Comparison of ENCODE assay signal across 8 cellular contexts in the genomic region with DNA sequence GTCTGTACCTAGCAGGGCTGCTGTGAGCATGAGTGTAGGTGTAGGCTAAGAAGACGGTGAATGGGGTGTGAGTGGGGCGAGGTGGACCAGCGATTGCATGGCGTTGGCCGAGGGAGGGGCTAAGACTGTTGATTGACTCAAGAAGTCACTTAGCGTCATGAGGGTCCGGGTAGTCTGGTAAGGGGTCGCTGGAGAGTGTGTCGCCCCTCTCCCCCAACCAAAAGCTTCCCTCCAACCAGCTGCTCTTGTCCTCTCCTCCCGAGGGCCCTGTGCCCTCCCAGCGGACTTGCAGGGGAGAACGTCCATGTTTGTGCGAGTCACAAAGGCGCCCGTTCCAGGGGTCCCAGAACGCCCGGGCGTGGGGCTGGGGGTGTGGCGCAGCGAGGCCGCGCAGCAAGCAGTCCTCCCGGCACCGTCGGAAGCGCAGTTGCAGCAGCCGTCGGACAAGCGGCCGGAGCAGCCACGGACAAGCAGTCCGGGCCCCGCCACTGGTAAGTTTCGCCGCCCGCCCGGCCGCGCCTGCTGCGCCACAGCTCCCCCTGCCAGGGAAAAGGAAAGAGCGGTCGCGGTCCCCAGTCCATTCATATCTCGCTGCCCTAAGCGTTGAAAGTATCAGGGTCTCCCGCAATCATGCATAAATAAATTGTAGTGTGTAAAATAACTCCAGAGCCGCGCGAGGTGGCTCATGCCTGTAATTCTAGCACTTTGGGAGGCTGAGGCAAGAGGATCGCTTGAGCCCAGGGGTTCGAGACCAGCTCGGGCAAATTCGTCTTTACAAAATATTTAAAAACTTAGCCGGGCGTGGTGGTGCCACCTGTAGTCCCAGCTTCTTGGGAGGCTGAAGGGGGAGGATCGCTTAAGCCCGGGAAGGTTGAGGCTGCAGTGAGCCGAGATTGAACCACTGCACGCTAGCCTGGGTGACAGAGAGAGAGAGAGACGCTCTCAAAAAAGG. TPM values are rescaled to one million over a fixed set of nuclear protein-coding genes. Genes with fewer than 3 reads are reported as not detected.
DNase-seq lines count a peak whose midpoint lies in the region; ATAC-seq and TF ChIP-seq lines count a peak whose summit lies in the region.

A gene (plus strand): TSS at position 373 of the 952 bp plus-strand sequence. CDS start 5,968 bp downstream, outside the sequence.

- no peaks in the 10 kb centered on the region for H3K9me3 ChIP-seq in parathyroid adenoma (ENCODE audit: control insufficient read depth, low read length)

- H3K27me3 Mint-ChIP-seq in activated T-cell treated with anti-CD3 and anti-CD28 coated beads, Interleukin-2, amount 50 U/mL, for 72 hours (ENCODE audit: low read depth), result peaks cover 51% of the 10 kb centered on the region

- no peak for DNase-seq in GM10266 (ENCODE audit: extremely low spot score)
- DNase-seq in NCI-H460 (ENCODE audit: extremely low read depth, low read depth), result peak; percentile 49
- peak; percentile 47 to 55 for DNase-seq in activated T-cell treated with anti-CD3 and anti-CD28 coated beads, Interleukin-2, amount 50 U/mL, for 72 hours
- peak in 40 of 42 donors; percentile 12 to 76 (median 41) for DNase-seq in head of caudate nucleus
- no peak for DNase-seq in T-helper 9 cell
- DNase-seq in NCI-H146 (lab: John Stamatoyannopoulos, UW), result no peak
- DNase-seq in hepatic stellate cell (ENCODE audit: low spot score), result no peak

- peak within 1 kb of the TSS; percentile 11 for H3K4me2 ChIP-seq in parathyroid adenoma (ENCODE audit: low read length)

- H3K9ac ChIP-seq in parathyroid adenoma, result no peak within 1 kb of the TSS

- H3K27ac ChIP-seq in parathyroid adenoma, result no peak within 1 kb of the TSS

- no peaks in the 10 kb centered on the region for H3K9me3 Mint-ChIP-seq in activated T-cell treated with anti-CD3 and anti-CD28 coated beads, Interleukin-2, amount 50 U/mL, for 72 hours

- H2AFZ ChIP-seq in parathyroid adenoma, result peak within 1 kb of the TSS; percentile 61

- no peaks in the 10 kb centered on the region for H3K36me3 Mint-ChIP-seq in activated T-cell treated with anti-CD3 and anti-CD28 coated beads, Interleukin-2, amount 50 U/mL, for 72 hours (ENCODE audit: insufficient read depth in 2 of 2)

- peak; percentile 75 to 81 for ATAC-seq in activated T-cell treated with anti-CD3 and anti-CD28 coated beads, Interleukin-2, amount 50 U/mL, for 72 hours (replicated peaks in 1 of 2)

- no peak within 1 kb of the TSS for H3K27ac Mint-ChIP-seq in activated T-cell treated with anti-CD3 and anti-CD28 coated beads, Interleukin-2, amount 50 U/mL, for 72 hours

- TF ChIP-seq CTCF in GM10266 (IDR thresholded peaks at IDR 0.05; ENCODE audit: control insufficient read depth, insufficient read depth, low read depth, missing control alignments), result peak; percentile 53
- peak; percentile 50 for TF ChIP-seq CTCF in parathyroid adenoma (IDR thresholded peaks at IDR 0.05)

- no peaks in the 10 kb centered on the region for H3K36me3 ChIP-seq in parathyroid adenoma (ENCODE audit: control insufficient read depth, insufficient read depth, low read length)

- H3K4me1 ChIP-seq in parathyroid adenoma, result no peaks in the 10 kb centered on the region

- no peak within 1 kb of the TSS for H3K4me3 ChIP-seq in parathyroid adenoma (ENCODE audit: low read depth, low read length)

- H3K79me2 ChIP-seq in parathyroid adenoma, result no peaks in the 10 kb centered on the region

- H3K4me3 Mint-ChIP-seq in activated T-cell treated with anti-CD3 and anti-CD28 coated beads, Interleukin-2, amount 50 U/mL, for 72 hours, result peak within 1 kb of the TSS; percentile 79 to 83

- H3K4me1 Mint-ChIP-seq in activated T-cell treated with anti-CD3 and anti-CD28 coated beads, Interleukin-2, amount 50 U/mL, for 72 hours (ENCODE audit: low read depth), result peaks cover 15% of the 10 kb centered on the region

- intact Hi-C loops in head of caudate nucleus (cut with DNase I), result no loop called here

- no peaks in the 10 kb centered on the region for H3K27me3 ChIP-seq in parathyroid adenoma (ENCODE audit: control insufficient read depth, insufficient read depth, low read length)

RNA-seq across cellular contexts. Expression of the gene that starts here (rescaled TPM):
- not detected in 2 replicates for total RNA-seq in NCI-H460 (2014; rRNA removed; shearing (Covaris generic))
- not detected in 2 replicates for polyA plus RNA-seq in NCI-H460 (2014; cell fraction: nucleus; rRNA removed)
- under 1 TPM in 1 of 2 donors, not detected in 1; 0.24 TPM for total RNA-seq in activated T-cell treated with anti-CD3 and anti-CD28 coated beads, Interleukin-2, amount 50 U/mL, for 72 hours

Comparison
In these comparisons a context has a peak if more than half of its experiments do, and no peak if none do; other contexts are left out.
1. Peak in DNase-seq in NCI-H460; RNA of the gene not detected or under 1 TPM.
2. Peak in DNase-seq and ATAC-seq in activated T-cell treated with anti-CD3 and anti-CD28 coated beads, Interleukin-2, amount 50 U/mL, for 72 hours; RNA of the gene not detected or under 1 TPM.
3. DNase-seq: peak in head of caudate nucleus (40 of 42); none in GM10266 (single experiment), T-helper 9 cell (single experiment), NCI-H146 (single experiment) and hepatic stellate cell (single experiment).